In genomic region chr17:27929990-27930389, GRCh38 we compare ENCODE assay signal across 23 cellular contexts. TPM values are rescaled to one million over a fixed set of nuclear protein-coding genes. Genes with fewer than 3 reads are reported as not detected.
DNase-seq lines count a peak whose midpoint lies in the region; ATAC-seq and TF ChIP-seq lines count a peak whose summit lies in the region.
"Had no signal": no experiment of that assay in that cellular context is flagged by ENCODE, and none has a peak within 500 bp of the region (broad histone marks: within the 10 kb centered on the region; RNA-seq: fewer than 3 reads in every experiment).

No MANE protein-coding gene starts in this region.

- H3K23ac ChIP-seq in trophoblast cell (ENCODE audit: low read length) = no peak overlapping the region

- H3K27ac Mint-ChIP-seq in immature natural killer cell = no peak overlapping the region
- H3K27ac Mint-ChIP-seq in activated CD4-positive, alpha-beta T cell treated with anti-CD3 and anti-CD28 coated beads for 36 hours = no peak overlapping the region
- H3K27ac Mint-ChIP-seq: CD8-positive, alpha-beta memory T cell; GM23338 had no signal

- H3K18ac ChIP-seq in trophoblast cell (ENCODE audit: low read length) = no peak overlapping the region

- H3K27ac ChIP-seq in brain microvascular endothelial cell (no peak overlapping the region), trophoblast cell (ENCODE audit: low read depth, low read length) (no peak overlapping the region)
- H3K27ac ChIP-seq: SJSA1 had no signal

- no peak overlapping the region for H2BK12ac ChIP-seq in trophoblast cell (ENCODE audit: low read length)

- H2BK120ac ChIP-seq in trophoblast cell (ENCODE audit: insufficient read depth, low read length, poor library complexity) = no peak overlapping the region

- H3K9me3 Mint-ChIP-seq in immature natural killer cell = no peaks in the 10 kb centered on the region
- no peaks in the 10 kb centered on the region for H3K9me3 Mint-ChIP-seq in activated CD4-positive, alpha-beta T cell treated with anti-CD3 and anti-CD28 coated beads for 36 hours (ENCODE audit: low read depth)

- POLR2A ChIA-PET in activated CD4-positive, alpha-beta T cell treated with anti-CD3 and anti-CD28 coated beads for 36 hours (lab: Charles Lee) = no interaction called here

- no peak overlapping the region for H4K8ac ChIP-seq in trophoblast cell (ENCODE audit: low read depth, low read length)

- in situ Hi-C loops in brain microvascular endothelial cell (cut with HindIII; ENCODE audit: low pct_ligation_motif_present, low sequenced_read_pairs) = no loop called here

- H3K79me2 ChIP-seq in trophoblast cell (ENCODE audit: control insufficient read depth, insufficient read depth, low read length, poor library complexity) = no peaks in the 10 kb centered on the region

- H3K4me1 Mint-ChIP-seq in immature natural killer cell = no peaks in the 10 kb centered on the region
- H3K4me1 Mint-ChIP-seq in activated CD4-positive, alpha-beta T cell treated with anti-CD3 and anti-CD28 coated beads for 36 hours = no peaks in the 10 kb centered on the region
- H3K4me1 Mint-ChIP-seq: CD8-positive, alpha-beta memory T cell had no signal

- no peak overlapping the region for H3K9ac ChIP-seq in trophoblast cell (ENCODE audit: low read length)

- WGBS in trophoblast cell (ENCODE audit: extremely low coverage, insufficient coverage, insufficient read length) = no CpG with 5 or more reads among the region's 6 CpGs

- H3K14ac ChIP-seq in trophoblast cell (ENCODE audit: low read length) = no peak overlapping the region

- CTCF ChIA-PET in activated CD4-positive, alpha-beta T cell treated with anti-CD3 and anti-CD28 coated beads for 36 hours (lab: Charles Lee) = no interaction called here

- no peak overlapping the region for H3K4me2 ChIP-seq in trophoblast cell (ENCODE audit: low read length)
- H3K4me2 ChIP-seq: GM23338 had no signal

- H3K4me3 Mint-ChIP-seq in immature natural killer cell = no peak overlapping the region
- H3K4me3 Mint-ChIP-seq in activated CD4-positive, alpha-beta T cell treated with anti-CD3 and anti-CD28 coated beads for 36 hours = no peak overlapping the region
- H3K4me3 Mint-ChIP-seq: CD8-positive, alpha-beta memory T cell; GM23338 had no signal

- H3K36me3 ChIP-seq in brain microvascular endothelial cell (replicated peaks) = no peaks in the 10 kb centered on the region
- H3K36me3 ChIP-seq in trophoblast cell (ENCODE audit: control insufficient read depth in 1 of 2, insufficient read depth in 2 of 2, low read length in 2 of 2) = no peaks in the 10 kb centered on the region
- H3K36me3 ChIP-seq: HAP-1, SJSA1 had no signal

- no peak overlapping the region for H4K91ac ChIP-seq in trophoblast cell (ENCODE audit: low read depth, low read length)

- H3K9me3 ChIP-seq in trophoblast cell (ENCODE audit: insufficient read depth, low read depth, low read length) = no peaks in the 10 kb centered on the region
- H3K9me3 ChIP-seq: HAP-1, SJSA1 had no signal

- H3K79me1 ChIP-seq in trophoblast cell (ENCODE audit: low read length) = no peaks in the 10 kb centered on the region

- H3K36me3 Mint-ChIP-seq in immature natural killer cell = no peaks in the 10 kb centered on the region
- no peaks in the 10 kb centered on the region for H3K36me3 Mint-ChIP-seq in activated CD4-positive, alpha-beta T cell treated with anti-CD3 and anti-CD28 coated beads for 36 hours (ENCODE audit: low read depth)
- H3K36me3 Mint-ChIP-seq: CD8-positive, alpha-beta memory T cell had no signal

- no peak overlapping the region for H2AK5ac ChIP-seq in trophoblast cell (ENCODE audit: low read length)

- DNase-seq in ELF-1 (ENCODE audit: low read depth, low spot score) (peak; percentile 13), brain microvascular endothelial cell (peak; percentile 56), iris pigment epithelial cell (ENCODE audit: low read depth) (peak; percentile 69), trophoblast cell (peak; percentile 28 to 61), immature natural killer cell (no peak), HuH-7.5 (ENCODE audit: low spot score) (no peak), globus pallidus (ENCODE audit: low spot score) (no peak)
- DNase-seq in activated CD4-positive, alpha-beta T cell treated with anti-CD3 and anti-CD28 coated beads for 36 hours = no peak
- DNase-seq: AML-193; C1 segment of cervical spinal cord; CD8-positive, alpha-beta memory T cell; Karpas-422; NCI-H1694; NCI-H2081; NCI-H2171; NCI-H345; NCI-H524; NCI-H774; NK-92 treated with Interleukin-12 subunit alpha and Interleukin-12 subunit beta, amount 100 ng/mL, for 24 hours had no signal

- intact Hi-C loops in activated CD4-positive, alpha-beta T cell treated with anti-CD3 and anti-CD28 coated beads for 36 hours (cut with DNase I, micrococcal nuclease) = no loop called here

- H2BK5ac ChIP-seq in trophoblast cell (ENCODE audit: low read depth, low read length, poor library complexity) = no peak overlapping the region

- no peak for TF ChIP-seq CTCF in brain microvascular endothelial cell (IDR thresholded peaks at IDR 0.05; ENCODE audit: low read depth, low read length, missing control alignments)

- no peak for ATAC-seq in activated CD4-positive, alpha-beta T cell treated with anti-CD3 and anti-CD28 coated beads for 36 hours
- ATAC-seq: GM23338, Right ventricle myocardium inferior had no signal

- H2AFZ ChIP-seq in trophoblast cell (ENCODE audit: insufficient read depth, low read length, poor library complexity) = no peak overlapping the region
- H2AFZ ChIP-seq: GM23338 had no signal

- H3K4me1 ChIP-seq in trophoblast cell (ENCODE audit: control insufficient read depth in 1 of 2, insufficient read depth in 2 of 2, low read length in 2 of 2) = no peaks in the 10 kb centered on the region
- H3K4me1 ChIP-seq: HAP-1, SJSA1 had no signal

- H3K4me3 ChIP-seq in brain microvascular endothelial cell (ENCODE audit: low read depth, low read length) (no peak overlapping the region), trophoblast cell (ENCODE audit: low read depth, low read length) (no peak overlapping the region)
- H3K4me3 ChIP-seq: GM23338, HAP-1, SJSA1 had no signal

- H3K27me3 Mint-ChIP-seq in immature natural killer cell (ENCODE audit: low read depth in 3 of 3) = peaks cover 3 to 12% (median 7%) of the 10 kb centered on the region in 3 donors
- peaks cover 10% of the 10 kb centered on the region for H3K27me3 Mint-ChIP-seq in activated CD4-positive, alpha-beta T cell treated with anti-CD3 and anti-CD28 coated beads for 36 hours

- no peak overlapping the region for H3K4ac ChIP-seq in trophoblast cell (ENCODE audit: low read depth, low read length)

- no peak overlapping the region for H4K12ac ChIP-seq in trophoblast cell (ENCODE audit: low read depth, low read length)

- H3K27me3 ChIP-seq in brain microvascular endothelial cell (replicated peaks) (no peaks in the 10 kb centered on the region), trophoblast cell (ENCODE audit: insufficient read depth, low read length) (no peaks in the 10 kb centered on the region)

RNA-seq across cellular contexts. Expression of gene LYRM9, which starts 36.8 kb away (rescaled TPM):
- 3.0 and 3.9 TPM in 2 replicates for polyA plus RNA-seq in trophoblast cell (2013)
- polyA plus RNA-seq in immature natural killer cell = 10 to 100 TPM in 2 of 3 donors, 1 to 10 TPM in 1; 9.2 to 11.1 (median 10.3) TPM
- 1 to 10 TPM; 5.9 to 6.3 TPM for total RNA-seq in activated CD4-positive, alpha-beta T cell treated with anti-CD3 and anti-CD28 coated beads for 36 hours

Comparison
In these comparisons a context has a peak if more than half of its experiments do, and no peak if none do; other contexts are left out.
1. DNase-seq: peak in ELF-1 (single experiment), brain microvascular endothelial cell (single experiment), iris pigment epithelial cell (single experiment) and trophoblast cell (2 of 2); none in immature natural killer cell (0 of 3), HuH-7.5 (single experiment), globus pallidus (single experiment) and activated CD4-positive, alpha-beta T cell treated with anti-CD3 and anti-CD28 coated beads for 36 hours (single experiment).